In genomic region chr3:33900809-33901505, GRCh38 we compare ENCODE assay signal across 1 cellular context.
A peak's percentile ranks its signal among the peaks of the same experiment; 100 is the strongest.
TF ChIP-seq lines count a peak whose summit lies in the region.

No MANE protein-coding gene starts in this region.

TF ChIP-seq in K562, 482 proteins besides CTCF, POLR2A, EP300 and RAD21 (continued from another document and continues in another):
- 0 out of 2 replicates have a peak, but pooled peaks have one; percentile 46 for TF ChIP-seq RREB1 (CRISPR knock-in tag; IDR thresholded peaks at IDR 0.05)
- TF ChIP-seq MBD1 (CRISPR knock-in tag; IDR thresholded peaks at IDR 0.05), result no peak
- no peak for TF ChIP-seq THRAP3 (IDR thresholded peaks at IDR 0.05; ENCODE audit: borderline replicate concordance)
- peak; percentile 63; the same call in 1 of the 2 replicates for TF ChIP-seq ZNF583 (CRISPR knock-in tag; IDR thresholded peaks at IDR 0.05)
- no peak for TF ChIP-seq HMG20A (CRISPR knock-in tag; conservative IDR thresholded peaks at IDR 0.05)
- TF ChIP-seq ZNF165 (CRISPR knock-in tag; IDR thresholded peaks at IDR 0.05; ENCODE audit: borderline replicate concordance), result no peak
- peak; percentile 90 for TF ChIP-seq CREM (IDR thresholded peaks at IDR 0.05; ENCODE audit: low read depth)
- TF ChIP-seq, protein P1, sequence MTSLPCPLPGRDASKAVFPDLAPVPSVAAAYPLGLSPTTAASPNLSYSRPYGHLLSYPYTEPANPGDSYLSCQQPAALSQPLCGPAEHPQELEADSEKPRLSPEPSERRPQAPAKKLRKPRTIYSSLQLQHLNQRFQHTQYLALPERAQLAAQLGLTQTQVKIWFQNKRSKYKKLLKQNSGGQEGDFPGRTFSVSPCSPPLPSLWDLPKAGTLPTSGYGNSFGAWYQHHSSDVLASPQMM (CRISPR knock-in tag; IDR thresholded peaks at IDR 0.05), result no peak
- TF ChIP-seq ZNF668 (CRISPR knock-in tag; IDR thresholded peaks at IDR 0.05), result no peak
- TF ChIP-seq PTRF (tag; IDR thresholded peaks at IDR 0.05), result no peak
- no peak for TF ChIP-seq ZNF408 (CRISPR knock-in tag; IDR thresholded peaks at IDR 0.05; ENCODE audit: low read depth)
- TF ChIP-seq, protein P2, sequence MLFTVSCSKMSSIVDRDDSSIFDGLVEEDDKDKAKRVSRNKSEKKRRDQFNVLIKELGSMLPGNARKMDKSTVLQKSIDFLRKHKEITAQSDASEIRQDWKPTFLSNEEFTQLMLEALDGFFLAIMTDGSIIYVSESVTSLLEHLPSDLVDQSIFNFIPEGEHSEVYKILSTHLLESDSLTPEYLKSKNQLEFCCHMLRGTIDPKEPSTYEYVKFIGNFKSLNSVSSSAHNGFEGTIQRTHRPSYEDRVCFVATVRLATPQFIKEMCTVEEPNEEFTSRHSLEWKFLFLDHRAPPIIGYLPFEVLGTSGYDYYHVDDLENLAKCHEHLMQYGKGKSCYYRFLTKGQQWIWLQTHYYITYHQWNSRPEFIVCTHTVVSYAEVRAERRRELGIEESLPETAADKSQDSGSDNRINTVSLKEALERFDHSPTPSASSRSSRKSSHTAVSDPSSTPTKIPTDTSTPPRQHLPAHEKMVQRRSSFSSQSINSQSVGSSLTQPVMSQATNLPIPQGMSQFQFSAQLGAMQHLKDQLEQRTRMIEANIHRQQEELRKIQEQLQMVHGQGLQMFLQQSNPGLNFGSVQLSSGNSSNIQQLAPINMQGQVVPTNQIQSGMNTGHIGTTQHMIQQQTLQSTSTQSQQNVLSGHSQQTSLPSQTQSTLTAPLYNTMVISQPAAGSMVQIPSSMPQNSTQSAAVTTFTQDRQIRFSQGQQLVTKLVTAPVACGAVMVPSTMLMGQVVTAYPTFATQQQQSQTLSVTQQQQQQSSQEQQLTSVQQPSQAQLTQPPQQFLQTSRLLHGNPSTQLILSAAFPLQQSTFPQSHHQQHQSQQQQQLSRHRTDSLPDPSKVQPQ (CRISPR knock-in tag; IDR thresholded peaks at IDR 0.05; ENCODE audit: borderline replicate concordance), result no peak
- TF ChIP-seq, protein P3, sequence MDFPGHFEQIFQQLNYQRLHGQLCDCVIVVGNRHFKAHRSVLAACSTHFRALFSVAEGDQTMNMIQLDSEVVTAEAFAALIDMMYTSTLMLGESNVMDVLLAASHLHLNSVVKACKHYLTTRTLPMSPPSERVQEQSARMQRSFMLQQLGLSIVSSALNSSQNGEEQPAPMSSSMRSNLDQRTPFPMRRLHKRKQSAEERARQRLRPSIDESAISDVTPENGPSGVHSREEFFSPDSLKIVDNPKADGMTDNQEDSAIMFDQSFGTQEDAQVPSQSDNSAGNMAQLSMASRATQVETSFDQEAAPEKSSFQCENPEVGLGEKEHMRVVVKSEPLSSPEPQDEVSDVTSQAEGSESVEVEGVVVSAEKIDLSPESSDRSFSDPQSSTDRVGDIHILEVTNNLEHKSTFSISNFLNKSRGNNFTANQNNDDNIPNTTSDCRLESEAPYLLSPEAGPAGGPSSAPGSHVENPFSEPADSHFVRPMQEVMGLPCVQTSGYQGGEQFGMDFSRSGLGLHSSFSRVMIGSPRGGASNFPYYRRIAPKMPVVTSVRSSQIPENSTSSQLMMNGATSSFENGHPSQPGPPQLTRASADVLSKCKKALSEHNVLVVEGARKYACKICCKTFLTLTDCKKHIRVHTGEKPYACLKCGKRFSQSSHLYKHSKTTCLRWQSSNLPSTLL (IDR thresholded peaks at IDR 0.05), result peak; percentile 53; the same call in 1 of the 2 replicates
- TF ChIP-seq XRCC3 (IDR thresholded peaks at IDR 0.05), result no peak
- TF ChIP-seq RBFOX2 (IDR thresholded peaks at IDR 0.05; ENCODE audit: low read depth, low read length), result no peak
- no peak for TF ChIP-seq CCAR2 (IDR thresholded peaks at IDR 0.05; ENCODE audit: low read depth, low read length)
- TF ChIP-seq YBX1 (IDR thresholded peaks at IDR 0.05), result no peak
- TF ChIP-seq RHOXF2B (CRISPR knock-in tag; conservative IDR thresholded peaks at IDR 0.05), result no peak
- TF ChIP-seq SREBF2 (CRISPR knock-in tag; IDR thresholded peaks at IDR 0.05), result no peak
- no peak for TF ChIP-seq POLR2G (IDR thresholded peaks at IDR 0.05; ENCODE audit: low read depth, low read length)
- TF ChIP-seq SETDB1 (IDR thresholded peaks at IDR 0.05; ENCODE audit: low read length), result no peak
- TF ChIP-seq NR3C1 (CRISPR knock-in tag; IDR thresholded peaks at IDR 0.05), result no peak
- no peak for TF ChIP-seq ZNF282 (CRISPR knock-in tag; IDR thresholded peaks at IDR 0.05)
- no peak; the same call in 1 of the 2 replicates for TF ChIP-seq RAD51 (IDR thresholded peaks at IDR 0.05; ENCODE audit: borderline replicate concordance, low read depth)
- no peak for TF ChIP-seq SRSF3 (IDR thresholded peaks at IDR 0.05; ENCODE audit: insufficient read depth, low read length)
- peak; percentile 77 for TF ChIP-seq MYC (IDR thresholded peaks at IDR 0.05; ENCODE audit: low read depth, low read length)
- TF ChIP-seq MYC (CRISPR knock-in tag; IDR thresholded peaks at IDR 0.05; ENCODE audit: borderline replicate concordance, low read depth), result no peak
- peak; percentile 99 for TF ChIP-seq NBN (IDR thresholded peaks at IDR 0.05; ENCODE audit: low read depth)
- TF ChIP-seq MTA2 (IDR thresholded peaks at IDR 0.05; ENCODE audit: low read depth), result peak; percentile 98
- TF ChIP-seq ZSCAN32 (CRISPR knock-in tag; IDR thresholded peaks at IDR 0.05), result peak; percentile 13
- TF ChIP-seq RBBP5 (IDR thresholded peaks at IDR 0.05; ENCODE audit: borderline replicate concordance, insufficient read depth, low read length, poor library complexity, severe bottlenecking), result no peak
- TF ChIP-seq CEBPZ (IDR thresholded peaks at IDR 0.05; ENCODE audit: borderline replicate concordance, low read depth, low read length), result no peak
- TF ChIP-seq PML (IDR thresholded peaks at IDR 0.05; ENCODE audit: low read length), result peak; percentile 98
- TF ChIP-seq SP2 (IDR thresholded peaks at IDR 0.05; ENCODE audit: extremely low read depth, low read depth, low read length, poor library complexity, severe bottlenecking), result no peak
- TF ChIP-seq, protein P4, sequence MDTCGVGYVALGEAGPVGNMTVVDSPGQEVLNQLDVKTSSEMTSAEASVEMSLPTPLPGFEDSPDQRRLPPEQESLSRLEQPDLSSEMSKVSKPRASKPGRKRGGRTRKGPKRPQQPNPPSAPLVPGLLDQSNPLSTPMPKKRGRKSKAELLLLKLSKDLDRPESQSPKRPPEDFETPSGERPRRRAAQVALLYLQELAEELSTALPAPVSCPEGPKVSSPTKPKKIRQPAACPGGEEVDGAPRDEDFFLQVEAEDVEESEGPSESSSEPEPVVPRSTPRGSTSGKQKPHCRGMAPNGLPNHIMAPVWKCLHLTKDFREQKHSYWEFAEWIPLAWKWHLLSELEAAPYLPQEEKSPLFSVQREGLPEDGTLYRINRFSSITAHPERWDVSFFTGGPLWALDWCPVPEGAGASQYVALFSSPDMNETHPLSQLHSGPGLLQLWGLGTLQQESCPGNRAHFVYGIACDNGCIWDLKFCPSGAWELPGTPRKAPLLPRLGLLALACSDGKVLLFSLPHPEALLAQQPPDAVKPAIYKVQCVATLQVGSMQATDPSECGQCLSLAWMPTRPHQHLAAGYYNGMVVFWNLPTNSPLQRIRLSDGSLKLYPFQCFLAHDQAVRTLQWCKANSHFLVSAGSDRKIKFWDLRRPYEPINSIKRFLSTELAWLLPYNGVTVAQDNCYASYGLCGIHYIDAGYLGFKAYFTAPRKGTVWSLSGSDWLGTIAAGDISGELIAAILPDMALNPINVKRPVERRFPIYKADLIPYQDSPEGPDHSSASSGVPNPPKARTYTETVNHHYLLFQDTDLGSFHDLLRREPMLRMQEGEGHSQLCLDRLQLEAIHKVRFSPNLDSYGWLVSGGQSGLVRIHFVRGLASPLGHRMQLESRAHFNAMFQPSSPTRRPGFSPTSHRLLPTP (IDR thresholded peaks at IDR 0.05; ENCODE audit: borderline replicate concordance, extremely low read depth, insufficient read length), result no peak
- no peak for TF ChIP-seq DACH1 (IDR thresholded peaks at IDR 0.05; ENCODE audit: partially characterized antibody)
- TF ChIP-seq ZNF143 (CRISPR knock-in tag; IDR thresholded peaks at IDR 0.05), result no peak
- TF ChIP-seq ZNF197 (CRISPR knock-in tag; IDR thresholded peaks at IDR 0.05; ENCODE audit: low read depth), result peak; percentile 27; the same call in 1 of the 2 replicates
- TF ChIP-seq, protein P5, sequence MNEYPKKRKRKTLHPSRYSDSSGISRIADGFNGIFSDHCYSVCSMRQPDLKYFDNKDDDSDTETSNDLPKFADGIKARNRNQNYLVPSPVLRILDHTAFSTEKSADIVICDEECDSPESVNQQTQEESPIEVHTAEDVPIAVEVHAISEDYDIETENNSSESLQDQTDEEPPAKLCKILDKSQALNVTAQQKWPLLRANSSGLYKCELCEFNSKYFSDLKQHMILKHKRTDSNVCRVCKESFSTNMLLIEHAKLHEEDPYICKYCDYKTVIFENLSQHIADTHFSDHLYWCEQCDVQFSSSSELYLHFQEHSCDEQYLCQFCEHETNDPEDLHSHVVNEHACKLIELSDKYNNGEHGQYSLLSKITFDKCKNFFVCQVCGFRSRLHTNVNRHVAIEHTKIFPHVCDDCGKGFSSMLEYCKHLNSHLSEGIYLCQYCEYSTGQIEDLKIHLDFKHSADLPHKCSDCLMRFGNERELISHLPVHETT (CRISPR knock-in tag; conservative IDR thresholded peaks at IDR 0.05 in 1 of 2, IDR thresholded peaks at IDR 0.05 in 1 of 2), result peak in 1 of 2 experiments; percentile 90; a peak in 2 of 4 replicates
- no peak for TF ChIP-seq ZNF511 (CRISPR knock-in tag; IDR thresholded peaks at IDR 0.05)
- no peak for TF ChIP-seq ZNF41 (CRISPR knock-in tag; conservative IDR thresholded peaks at IDR 0.05)
